ENCODE assay signal across 1 cellular context in the genomic region with DNA sequence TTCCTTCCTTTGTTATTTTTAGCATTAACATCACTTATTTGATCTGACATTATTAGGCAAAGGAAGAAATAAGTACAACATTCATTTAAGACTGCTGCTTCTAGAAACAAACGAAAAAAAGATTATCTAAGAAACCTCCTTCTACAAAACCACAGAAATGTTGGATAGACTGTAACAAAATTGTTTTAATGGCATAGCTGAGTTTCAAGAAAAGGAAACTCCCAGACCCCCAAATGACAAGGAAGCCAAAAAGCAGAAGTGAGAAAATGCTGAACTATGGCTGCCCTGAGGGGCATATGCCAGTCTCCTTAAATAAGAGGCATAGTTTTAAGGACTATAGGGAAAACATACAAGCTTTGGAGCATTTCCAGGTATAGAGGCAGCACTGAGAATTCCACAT.
TF ChIP-seq lines count a peak whose summit lies in the region.

No MANE protein-coding gene starts in this region.

TF ChIP-seq in H1, 55 proteins besides CTCF, POLR2A, EP300 and RAD21 (continued from another document):
- TF ChIP-seq HDAC2 (IDR thresholded peaks at IDR 0.05; ENCODE audit: borderline replicate concordance in 1 of 2, low read depth in 2 of 2, low read length in 2 of 2) (no peak), GABPA (IDR thresholded peaks at IDR 0.05; ENCODE audit: borderline replicate concordance, insufficient read depth, low read length) (no peak), JUN (IDR thresholded peaks at IDR 0.05; ENCODE audit: low read depth, low read length) (no peak), TAF1 (IDR thresholded peaks at IDR 0.05; ENCODE audit: low read depth, low read length) (no peak), POU5F1 (IDR thresholded peaks at IDR 0.05; ENCODE audit: low read depth, low read length) (no peak), TEAD4 (IDR thresholded peaks at IDR 0.05; ENCODE audit: low read depth, low read length) (no peak), RNF2 (IDR thresholded peaks at IDR 0.05; ENCODE audit: borderline replicate concordance, low read depth, low read length, missing control alignments, poor library complexity, severe bottlenecking) (no peak), RBBP5 (IDR thresholded peaks at IDR 0.05; ENCODE audit: borderline replicate concordance, low read depth, low read length) (no peak), CREB1 (IDR thresholded peaks at IDR 0.05) (no peak), TAF7 (optimal IDR thresholded peaks at IDR 0.05; ENCODE audit: borderline replicate concordance, low read depth, low read length) (no peak), ASH2L (IDR thresholded peaks at IDR 0.05; ENCODE audit: low read length) (no peak), SAP30 (IDR thresholded peaks at IDR 0.05; ENCODE audit: insufficient read depth, insufficient replicate concordance, low read length) (no peak), TBP (IDR thresholded peaks at IDR 0.05; ENCODE audit: low read depth, low read length) (no peak)
- TF ChIP-seq, protein P1, sequence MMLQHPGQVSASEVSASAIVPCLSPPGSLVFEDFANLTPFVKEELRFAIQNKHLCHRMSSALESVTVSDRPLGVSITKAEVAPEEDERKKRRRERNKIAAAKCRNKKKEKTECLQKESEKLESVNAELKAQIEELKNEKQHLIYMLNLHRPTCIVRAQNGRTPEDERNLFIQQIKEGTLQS (IDR thresholded peaks at IDR 0.05; ENCODE audit: insufficient read depth, low read depth, low read length), result no peak
TF ChIP-seq in H1: peak in this region for 0.
